In the genomic region with DNA sequence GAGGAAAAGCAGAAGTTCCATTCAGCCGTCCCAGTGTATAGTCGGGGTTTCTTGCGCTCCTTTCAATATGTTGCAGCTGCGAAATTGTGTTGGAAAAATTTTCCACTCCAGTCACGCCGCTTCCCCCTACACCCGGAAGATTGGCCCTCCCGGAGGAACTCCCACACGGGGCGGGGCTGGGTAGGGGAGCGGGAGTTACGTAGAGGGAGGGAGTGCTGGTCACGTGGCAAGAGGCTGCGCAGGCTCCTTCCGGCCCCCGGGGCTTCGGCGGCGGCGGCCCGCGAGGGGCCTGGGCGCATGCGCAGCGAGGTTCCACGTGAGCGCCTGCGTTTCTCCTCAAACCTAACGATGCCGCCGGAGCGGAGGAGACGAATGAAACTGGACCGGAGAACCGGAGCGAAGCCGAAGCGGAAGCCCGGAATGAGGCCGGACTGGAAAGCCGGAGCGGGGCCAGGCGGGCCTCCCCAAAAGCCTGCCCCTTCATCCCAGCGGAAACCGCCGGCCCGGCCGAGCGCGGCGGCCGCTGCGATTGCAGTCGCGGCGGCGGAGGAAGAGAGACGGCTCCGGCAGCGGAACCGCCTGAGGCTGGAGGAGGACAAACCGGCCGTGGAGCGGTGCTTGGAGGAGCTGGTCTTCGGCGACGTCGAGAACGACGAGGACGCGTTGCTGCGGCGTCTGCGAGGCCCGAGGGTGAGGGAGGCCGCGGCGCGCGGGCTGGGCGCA, we compare ENCODE assay signal across 1 cellular context.
TF ChIP-seq lines count a peak whose summit lies in the region.

Gene UTP18 (plus strand): TSS at position 310 of the 723 bp plus-strand sequence. CDS start 39 bp downstream, at position 349.

TF ChIP-seq in K562, 482 proteins besides CTCF, POLR2A, EP300 and RAD21 (continued from another document and continues in another):
- TF ChIP-seq, protein P1, sequence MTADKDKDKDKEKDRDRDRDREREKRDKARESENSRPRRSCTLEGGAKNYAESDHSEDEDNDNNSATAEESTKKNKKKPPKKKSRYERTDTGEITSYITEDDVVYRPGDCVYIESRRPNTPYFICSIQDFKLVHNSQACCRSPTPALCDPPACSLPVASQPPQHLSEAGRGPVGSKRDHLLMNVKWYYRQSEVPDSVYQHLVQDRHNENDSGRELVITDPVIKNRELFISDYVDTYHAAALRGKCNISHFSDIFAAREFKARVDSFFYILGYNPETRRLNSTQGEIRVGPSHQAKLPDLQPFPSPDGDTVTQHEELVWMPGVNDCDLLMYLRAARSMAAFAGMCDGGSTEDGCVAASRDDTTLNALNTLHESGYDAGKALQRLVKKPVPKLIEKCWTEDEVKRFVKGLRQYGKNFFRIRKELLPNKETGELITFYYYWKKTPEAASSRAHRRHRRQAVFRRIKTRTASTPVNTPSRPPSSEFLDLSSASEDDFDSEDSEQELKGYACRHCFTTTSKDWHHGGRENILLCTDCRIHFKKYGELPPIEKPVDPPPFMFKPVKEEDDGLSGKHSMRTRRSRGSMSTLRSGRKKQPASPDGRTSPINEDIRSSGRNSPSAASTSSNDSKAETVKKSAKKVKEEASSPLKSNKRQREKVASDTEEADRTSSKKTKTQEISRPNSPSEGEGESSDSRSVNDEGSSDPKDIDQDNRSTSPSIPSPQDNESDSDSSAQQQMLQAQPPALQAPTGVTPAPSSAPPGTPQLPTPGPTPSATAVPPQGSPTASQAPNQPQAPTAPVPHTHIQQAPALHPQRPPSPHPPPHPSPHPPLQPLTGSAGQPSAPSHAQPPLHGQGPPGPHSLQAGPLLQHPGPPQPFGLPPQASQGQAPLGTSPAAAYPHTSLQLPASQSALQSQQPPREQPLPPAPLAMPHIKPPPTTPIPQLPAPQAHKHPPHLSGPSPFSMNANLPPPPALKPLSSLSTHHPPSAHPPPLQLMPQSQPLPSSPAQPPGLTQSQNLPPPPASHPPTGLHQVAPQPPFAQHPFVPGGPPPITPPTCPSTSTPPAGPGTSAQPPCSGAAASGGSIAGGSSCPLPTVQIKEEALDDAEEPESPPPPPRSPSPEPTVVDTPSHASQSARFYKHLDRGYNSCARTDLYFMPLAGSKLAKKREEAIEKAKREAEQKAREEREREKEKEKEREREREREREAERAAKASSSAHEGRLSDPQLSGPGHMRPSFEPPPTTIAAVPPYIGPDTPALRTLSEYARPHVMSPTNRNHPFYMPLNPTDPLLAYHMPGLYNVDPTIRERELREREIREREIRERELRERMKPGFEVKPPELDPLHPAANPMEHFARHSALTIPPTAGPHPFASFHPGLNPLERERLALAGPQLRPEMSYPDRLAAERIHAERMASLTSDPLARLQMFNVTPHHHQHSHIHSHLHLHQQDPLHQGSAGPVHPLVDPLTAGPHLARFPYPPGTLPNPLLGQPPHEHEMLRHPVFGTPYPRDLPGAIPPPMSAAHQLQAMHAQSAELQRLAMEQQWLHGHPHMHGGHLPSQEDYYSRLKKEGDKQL (CRISPR knock-in tag; IDR thresholded peaks at IDR 0.05; ENCODE audit: borderline replicate concordance): 0 out of 2 replicates have a peak, but pooled peaks have one; percentile 34
- TF ChIP-seq HNRNPK (IDR thresholded peaks at IDR 0.05; ENCODE audit: low read depth, low read length, poor library complexity, severe bottlenecking) (peak; percentile 16), ESRRB (CRISPR knock-in tag; IDR thresholded peaks at IDR 0.05; ENCODE audit: borderline replicate concordance) (no peak), NRF1 (conservative IDR thresholded peaks at IDR 0.05 in 1 of 2, IDR thresholded peaks at IDR 0.05 in 1 of 2) (peak; percentile 99), PTTG1 (tag; IDR thresholded peaks at IDR 0.05; ENCODE audit: low read depth) (no peak), CREM (IDR thresholded peaks at IDR 0.05; ENCODE audit: low read depth) (peak; percentile 81), KAT8 (IDR thresholded peaks at IDR 0.05; ENCODE audit: low read depth) (no peak), NCOA1 (IDR thresholded peaks at IDR 0.05; ENCODE audit: low read depth) (peak; percentile 79), LCOR (CRISPR knock-in tag; IDR thresholded peaks at IDR 0.05) (peak; percentile 93), WHSC1 (IDR thresholded peaks at IDR 0.05; ENCODE audit: low read length) (no peak), BRF2 (IDR thresholded peaks at IDR 0.05; ENCODE audit: borderline replicate concordance, insufficient read depth, insufficient read length) (no peak), XRCC5 (IDR thresholded peaks at IDR 0.05; ENCODE audit: low read depth, low read length) (peak; percentile 61; the same call in 1 of the 2 replicates), ZNF41 (CRISPR knock-in tag; conservative IDR thresholded peaks at IDR 0.05) (no peak), TAF1 (IDR thresholded peaks at IDR 0.05; ENCODE audit: control insufficient read depth, extremely low read depth, insufficient read depth, low read length, severe bottlenecking) (peak; percentile 68), NCOA6 (IDR thresholded peaks at IDR 0.05) (no peak), TAL1 (IDR thresholded peaks at IDR 0.05) (no peak), HNRNPH1 (optimal IDR thresholded peaks at IDR 0.05; ENCODE audit: low read depth, low read length) (no peak), ZNF121 (CRISPR knock-in tag; conservative IDR thresholded peaks at IDR 0.05) (no peak), PHF8 (IDR thresholded peaks at IDR 0.05; ENCODE audit: borderline replicate concordance, low read length) (peak; percentile 83; the same call in 1 of the 2 replicates), ZNF589 (CRISPR knock-in tag; IDR thresholded peaks at IDR 0.05; ENCODE audit: low read depth) (no peak), ZFP36 (IDR thresholded peaks at IDR 0.05; ENCODE audit: low read depth, low read length, partially characterized antibody) (peak; percentile 19), ZNF197 (CRISPR knock-in tag; IDR thresholded peaks at IDR 0.05; ENCODE audit: low read depth) (no peak), SP1 (CRISPR knock-in tag; IDR thresholded peaks at IDR 0.05) (peak; percentile 89), HDAC8 (tag; IDR thresholded peaks at IDR 0.05) (peak; percentile 53; the same call in 1 of the 2 replicates), ZNF444 (CRISPR knock-in tag; IDR thresholded peaks at IDR 0.05) (no peak), ELF2 (CRISPR knock-in tag; IDR thresholded peaks at IDR 0.05) (peak; percentile 82), NONO (IDR thresholded peaks at IDR 0.05; ENCODE audit: low read depth in 2 of 2, low read length in 1 of 2) (peak; percentile 18 to 99; a peak in 2 of 4 replicates), HDAC1 (IDR thresholded peaks at IDR 0.05) (peak in 1 of 2 experiments; percentile 51; a peak in 2 of 4 replicates), TBL1XR1 (IDR thresholded peaks at IDR 0.05; ENCODE audit: low read length in 2 of 2) (peak in 1 of 2 experiments; percentile 67; a peak in 1 of 4 replicates), POLR2G (IDR thresholded peaks at IDR 0.05; ENCODE audit: low read depth, low read length) (peak; percentile 95), PHB (CRISPR knock-in tag; IDR thresholded peaks at IDR 0.05) (0 out of 2 replicates have a peak, but pooled peaks have one; percentile 47), YY1 (IDR thresholded peaks at IDR 0.05; ENCODE audit: borderline replicate concordance in 1 of 3, control insufficient read depth in 1 of 3, extremely low read depth in 1 of 3, insufficient read depth in 3 of 3, insufficient read length in 1 of 3, insufficient replicate concordance in 2 of 3, low read depth in 1 of 3, low read length in 2 of 3) (peak in 1 of 3 experiments; percentile 53), E2F5 (CRISPR knock-in tag; IDR thresholded peaks at IDR 0.05) (peak; percentile 80; the same call in 1 of the 2 replicates), RB1 (IDR thresholded peaks at IDR 0.05; ENCODE audit: low read depth) (peak; percentile 75), CCNT2 (IDR thresholded peaks at IDR 0.05; ENCODE audit: borderline replicate concordance, extremely low read depth, insufficient read length, low read depth, low read length) (peak; percentile 84), SOX6 (IDR thresholded peaks at IDR 0.05) (peak; percentile 4; the same call in 1 of the 2 replicates), EGR1 (conservative IDR thresholded peaks at IDR 0.05) (peak; percentile 68), ZNF445 (CRISPR knock-in tag; IDR thresholded peaks at IDR 0.05; ENCODE audit: low read depth) (no peak)
- TF ChIP-seq, protein P2, sequence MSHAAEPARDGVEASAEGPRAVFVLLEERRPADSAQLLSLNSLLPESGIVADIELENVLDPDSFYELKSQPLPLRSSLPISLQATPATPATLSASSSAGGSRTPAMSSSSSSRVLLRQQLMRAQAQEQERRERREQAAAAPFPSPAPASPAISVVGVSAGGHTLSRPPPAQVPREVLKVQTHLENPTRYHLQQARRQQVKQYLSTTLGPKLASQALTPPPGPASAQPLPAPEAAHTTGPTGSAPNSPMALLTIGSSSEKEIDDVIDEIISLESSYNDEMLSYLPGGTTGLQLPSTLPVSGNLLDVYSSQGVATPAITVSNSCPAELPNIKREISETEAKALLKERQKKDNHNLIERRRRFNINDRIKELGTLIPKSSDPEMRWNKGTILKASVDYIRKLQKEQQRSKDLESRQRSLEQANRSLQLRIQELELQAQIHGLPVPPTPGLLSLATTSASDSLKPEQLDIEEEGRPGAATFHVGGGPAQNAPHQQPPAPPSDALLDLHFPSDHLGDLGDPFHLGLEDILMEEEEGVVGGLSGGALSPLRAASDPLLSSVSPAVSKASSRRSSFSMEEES (CRISPR knock-in tag; IDR thresholded peaks at IDR 0.05): peak; percentile 96
- TF ChIP-seq, protein P3, sequence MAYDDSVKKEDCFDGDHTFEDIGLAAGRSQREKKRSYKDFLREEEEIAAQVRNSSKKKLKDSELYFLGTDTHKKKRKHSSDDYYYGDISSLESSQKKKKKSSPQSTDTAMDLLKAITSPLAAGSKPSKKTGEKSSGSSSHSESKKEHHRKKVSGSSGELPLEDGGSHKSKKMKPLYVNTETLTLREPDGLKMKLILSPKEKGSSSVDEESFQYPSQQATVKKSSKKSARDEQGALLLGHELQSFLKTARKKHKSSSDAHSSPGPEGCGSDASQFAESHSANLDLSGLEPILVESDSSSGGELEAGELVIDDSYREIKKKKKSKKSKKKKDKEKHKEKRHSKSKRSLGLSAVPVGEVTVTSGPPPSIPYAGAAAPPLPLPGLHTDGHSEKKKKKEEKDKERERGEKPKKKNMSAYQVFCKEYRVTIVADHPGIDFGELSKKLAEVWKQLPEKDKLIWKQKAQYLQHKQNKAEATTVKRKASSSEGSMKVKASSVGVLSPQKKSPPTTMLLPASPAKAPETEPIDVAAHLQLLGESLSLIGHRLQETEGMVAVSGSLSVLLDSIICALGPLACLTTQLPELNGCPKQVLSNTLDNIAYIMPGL (CRISPR knock-in tag; IDR thresholded peaks at IDR 0.05): peak; percentile 57; the same call in 1 of the 2 replicates
- TF ChIP-seq, protein P4, sequence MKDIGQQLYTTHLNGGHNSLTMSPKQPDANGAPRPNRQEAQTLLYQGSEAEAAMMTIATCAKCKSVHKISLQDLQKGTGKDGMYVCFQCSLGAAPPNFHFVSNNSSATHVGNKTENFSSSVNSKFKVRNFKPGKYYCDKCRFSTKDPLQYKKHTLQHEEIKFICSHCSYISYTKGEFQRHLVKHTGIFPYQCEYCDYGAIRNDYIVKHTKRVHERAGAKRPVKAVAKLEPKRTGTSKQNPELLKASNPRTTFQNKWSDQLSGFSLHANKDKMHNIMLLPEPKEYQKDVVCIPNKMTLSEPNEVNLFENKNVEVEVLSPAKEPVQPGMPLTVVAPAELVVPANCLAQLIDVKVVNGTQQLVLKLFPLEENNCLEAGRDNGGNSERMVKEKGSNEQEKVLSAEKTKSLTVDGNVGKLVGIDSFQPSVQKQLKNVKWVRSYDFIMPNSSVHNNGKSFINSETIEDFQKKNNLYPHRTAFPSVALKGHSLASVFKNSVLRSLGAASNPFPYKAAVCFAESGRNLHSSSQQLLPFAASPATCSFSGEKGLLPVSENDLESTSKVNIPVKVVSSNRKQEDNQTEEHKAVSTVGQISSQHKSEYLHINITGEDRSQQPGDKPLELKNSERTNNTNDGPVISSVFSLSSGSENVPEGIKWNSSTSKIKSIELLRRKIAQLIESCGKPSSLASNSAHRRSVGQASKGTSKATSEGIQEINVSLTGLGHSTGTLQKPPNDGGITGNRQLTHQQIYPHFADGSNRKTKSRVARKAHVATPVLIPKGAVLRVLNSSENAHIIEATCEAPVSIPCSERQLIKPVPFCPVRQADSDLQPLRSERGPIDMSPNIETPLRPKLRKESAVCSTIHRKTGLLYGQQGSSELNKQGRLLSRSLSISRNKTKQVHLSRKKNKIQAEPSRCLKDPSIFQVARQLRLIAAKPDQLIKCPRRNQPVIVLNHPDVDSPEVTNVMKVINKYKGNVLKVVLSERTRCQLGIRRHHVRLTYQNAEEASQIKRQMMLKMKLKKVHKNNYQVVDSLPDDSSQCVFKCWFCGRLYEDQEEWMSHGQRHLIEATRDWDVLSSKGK (CRISPR knock-in tag; IDR thresholded peaks at IDR 0.05): no peak
- TF ChIP-seq, protein P5, sequence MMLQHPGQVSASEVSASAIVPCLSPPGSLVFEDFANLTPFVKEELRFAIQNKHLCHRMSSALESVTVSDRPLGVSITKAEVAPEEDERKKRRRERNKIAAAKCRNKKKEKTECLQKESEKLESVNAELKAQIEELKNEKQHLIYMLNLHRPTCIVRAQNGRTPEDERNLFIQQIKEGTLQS (IDR thresholded peaks at IDR 0.05): peak; percentile 48; the same call in 1 of the 2 replicates
- TF ChIP-seq, protein P5 (CRISPR knock-in tag; conservative IDR thresholded peaks at IDR 0.05): no peak
